Comparison of ENCODE assay signal across 28 cellular contexts in genomic region chr11:1858576-1858975, GRCh38. TPM values are rescaled to one million over a fixed set of nuclear protein-coding genes. Genes with fewer than 3 reads are reported as not detected.
A peak's percentile ranks its signal among the peaks of the same experiment; 100 is the strongest.
DNase-seq lines count a peak whose midpoint lies in the region; ATAC-seq and TF ChIP-seq lines count a peak whose summit lies in the region.
"Had no signal": no experiment of that assay in that cellular context is flagged by ENCODE, and none has a peak within 500 bp of the region (broad histone marks: within the 10 kb centered on the region; RNA-seq: fewer than 3 reads in every experiment).

No MANE protein-coding gene starts in this region.

- CTCF ChIA-PET in naive thymus-derived CD4-positive, alpha-beta T cell (lab: Charles Lee), result interaction anchor here (0.8 kb wide), 1 partner anchor 24 kb away, joined by 3 read pairs; no protein-coding TSS in a partner anchor

- H3K27ac ChIP-seq in naive thymus-derived CD4-positive, alpha-beta T cell (ENCODE audit: low read depth, low read length), result no peak overlapping the region
- H3K27ac ChIP-seq: 22Rv1, C4-2B, KMS-11, Peyer's patch, SJCRH30 had no signal

- no peak for ATAC-seq in T-helper 17 cell
- ATAC-seq in naive thymus-derived CD4-positive, alpha-beta T cell, result no peak
- no peak for ATAC-seq in stimulated activated effector memory CD8-positive, alpha-beta T cell treated with anti-CD3 and anti-CD28 coated beads, Interleukin-12 subunit alpha, Interleukin-12 subunit beta, amount 100 ng/mL, for 72 hours
- no peak for ATAC-seq in GM19023 (IDR thresholded peaks at IDR 0.05; ENCODE audit: unreplicated experiment)
- ATAC-seq: HCT116 had no signal

- no peaks in the 10 kb centered on the region for H3K27me3 Mint-ChIP-seq in activated naive CD8-positive, alpha-beta T cell
- no peaks in the 10 kb centered on the region for H3K27me3 Mint-ChIP-seq in activated naive CD8-positive, alpha-beta T cell treated with anti-CD3 and anti-CD28 coated beads for 36 hours
- H3K27me3 Mint-ChIP-seq in T-helper 17 cell, result no peaks in the 10 kb centered on the region
- H3K27me3 Mint-ChIP-seq in naive thymus-derived CD4-positive, alpha-beta T cell, result no peaks in the 10 kb centered on the region
- H3K27me3 Mint-ChIP-seq in glutamatergic neuron (ENCODE audit: unreplicated experiment), result no peaks in the 10 kb centered on the region

- peaks cover 0 to 35% (median 0%) of the 10 kb centered on the region in 3 experiments for H3K36me3 ChIP-seq in naive thymus-derived CD4-positive, alpha-beta T cell (ENCODE audit: control insufficient read depth in 2 of 3, insufficient read depth in 3 of 3, low read length in 3 of 3)
- H3K36me3 ChIP-seq: Peyer's patch, SJCRH30 had no signal

- H3K4me1 ChIP-seq in naive thymus-derived CD4-positive, alpha-beta T cell (ENCODE audit: control insufficient read depth in 2 of 2, insufficient read depth in 2 of 2, low read length in 2 of 2), result peaks cover 40 to 47% of the 10 kb centered on the region in 2 donors

- no peaks in the 10 kb centered on the region for H3K9me3 ChIP-seq in T-helper 17 cell (ENCODE audit: control insufficient read depth, low read length, poor library complexity, severe bottlenecking)
- H3K9me3 ChIP-seq in naive thymus-derived CD4-positive, alpha-beta T cell (ENCODE audit: control insufficient read depth in 2 of 3, low read length in 3 of 3), result no peaks in the 10 kb centered on the region
- H3K9me3 ChIP-seq: Peyer's patch, SJCRH30 had no signal

- peaks cover 36% of the 10 kb centered on the region for H3K4me1 Mint-ChIP-seq in activated naive CD8-positive, alpha-beta T cell (ENCODE audit: low read depth)
- H3K4me1 Mint-ChIP-seq in activated naive CD8-positive, alpha-beta T cell treated with anti-CD3 and anti-CD28 coated beads for 36 hours, result peaks cover 22% of the 10 kb centered on the region
- peaks cover 9% of the 10 kb centered on the region for H3K4me1 Mint-ChIP-seq in T-helper 17 cell
- peaks cover 8 to 32% (median 19%) of the 10 kb centered on the region in 7 donors for H3K4me1 Mint-ChIP-seq in naive thymus-derived CD4-positive, alpha-beta T cell
- H3K4me1 Mint-ChIP-seq in stimulated activated effector memory CD8-positive, alpha-beta T cell treated with anti-CD3 and anti-CD28 coated beads, Interleukin-12 subunit alpha, Interleukin-12 subunit beta, amount 100 ng/mL, for 72 hours, result peaks cover 17% of the 10 kb centered on the region
- peaks cover 3% of the 10 kb centered on the region for H3K4me1 Mint-ChIP-seq in glutamatergic neuron (ENCODE audit: low read depth, unreplicated experiment)

- H3K4me3 Mint-ChIP-seq in activated naive CD8-positive, alpha-beta T cell, result no peak overlapping the region
- no peak overlapping the region for H3K4me3 Mint-ChIP-seq in activated naive CD8-positive, alpha-beta T cell treated with anti-CD3 and anti-CD28 coated beads for 36 hours
- H3K4me3 Mint-ChIP-seq in T-helper 17 cell (peak overlapping the region; percentile 10), glutamatergic neuron (ENCODE audit: unreplicated experiment) (no peak overlapping the region)
- H3K4me3 Mint-ChIP-seq in naive thymus-derived CD4-positive, alpha-beta T cell, result peak overlapping the region in 2 of 10 donors; percentile 12 to 51
- peak overlapping the region; percentile 33 for H3K4me3 Mint-ChIP-seq in stimulated activated effector memory CD8-positive, alpha-beta T cell treated with anti-CD3 and anti-CD28 coated beads, Interleukin-12 subunit alpha, Interleukin-12 subunit beta, amount 100 ng/mL, for 72 hours

- no peak for DNase-seq in activated naive CD8-positive, alpha-beta T cell treated with anti-CD3 and anti-CD28 coated beads for 36 hours
- DNase-seq in T-helper 17 cell (no peak), kidney tubule cell (ENCODE audit: low spot score) (no peak), glutamatergic neuron (no peak)
- DNase-seq in naive thymus-derived CD4-positive, alpha-beta T cell, result no peak
- no peak for DNase-seq in stimulated activated effector memory CD8-positive, alpha-beta T cell treated with anti-CD3 and anti-CD28 coated beads, Interleukin-12 subunit alpha, Interleukin-12 subunit beta, amount 100 ng/mL, for 72 hours (ENCODE audit: low spot score in 2 of 2)
- DNase-seq: AML-193, COR-L47, DMS 273 treated with DMSO at 0.1 percent for 48 hours, DND-41, GOT3, IMR-90, NCI-H1092 treated with DMSO at 0.1 percent for 48 hours, NCI-H1436 treated with DMSO at 0.1 percent for 48 hours, NCI-H1930, NCI-H2227 treated with DMSO at 0.1 percent for 48 hours, NCI-H510A, NCI-H748 treated with DMSO at 0.1 percent for 48 hours, Peyer's patch, SJCRH30 had no signal

- no peaks in the 10 kb centered on the region for H3K36me3 Mint-ChIP-seq in activated naive CD8-positive, alpha-beta T cell
- H3K36me3 Mint-ChIP-seq in activated naive CD8-positive, alpha-beta T cell treated with anti-CD3 and anti-CD28 coated beads for 36 hours, result peaks cover 3% of the 10 kb centered on the region
- H3K36me3 Mint-ChIP-seq in T-helper 17 cell (ENCODE audit: low read depth), result no peaks in the 10 kb centered on the region
- H3K36me3 Mint-ChIP-seq in naive thymus-derived CD4-positive, alpha-beta T cell, result peaks cover 0 to 8% (median 0%) of the 10 kb centered on the region in 5 donors
- H3K36me3 Mint-ChIP-seq in stimulated activated effector memory CD8-positive, alpha-beta T cell treated with anti-CD3 and anti-CD28 coated beads, Interleukin-12 subunit alpha, Interleukin-12 subunit beta, amount 100 ng/mL, for 72 hours, result no peaks in the 10 kb centered on the region
- no peaks in the 10 kb centered on the region for H3K36me3 Mint-ChIP-seq in glutamatergic neuron (ENCODE audit: unreplicated experiment)

- no peaks in the 10 kb centered on the region for H3K9me3 Mint-ChIP-seq in activated naive CD8-positive, alpha-beta T cell (ENCODE audit: low read depth)
- no peaks in the 10 kb centered on the region for H3K9me3 Mint-ChIP-seq in activated naive CD8-positive, alpha-beta T cell treated with anti-CD3 and anti-CD28 coated beads for 36 hours
- no peaks in the 10 kb centered on the region for H3K9me3 Mint-ChIP-seq in naive thymus-derived CD4-positive, alpha-beta T cell
- no peaks in the 10 kb centered on the region for H3K9me3 Mint-ChIP-seq in stimulated activated effector memory CD8-positive, alpha-beta T cell treated with anti-CD3 and anti-CD28 coated beads, Interleukin-12 subunit alpha, Interleukin-12 subunit beta, amount 100 ng/mL, for 72 hours
- peaks cover 2% of the 10 kb centered on the region for H3K9me3 Mint-ChIP-seq in glutamatergic neuron (ENCODE audit: unreplicated experiment)

- H3K27me3 ChIP-seq in naive thymus-derived CD4-positive, alpha-beta T cell (ENCODE audit: control insufficient read depth in 2 of 2, insufficient read depth in 2 of 2, low read length in 2 of 2), result no peaks in the 10 kb centered on the region
- H3K27me3 ChIP-seq: Peyer's patch had no signal

- intact Hi-C loops in naive thymus-derived CD4-positive, alpha-beta T cell (cut with micrococcal nuclease), result loop anchor here in 1 of 2 donors (10.0 kb wide), 2 partner anchors 284 to 1036 kb away; partner anchors contain the start of gene DUSP8

- H3K27ac Mint-ChIP-seq in activated naive CD8-positive, alpha-beta T cell, result peak overlapping the region; percentile 41
- no peak overlapping the region for H3K27ac Mint-ChIP-seq in activated naive CD8-positive, alpha-beta T cell treated with anti-CD3 and anti-CD28 coated beads for 36 hours
- H3K27ac Mint-ChIP-seq in T-helper 17 cell, result peak overlapping the region; percentile 65
- H3K27ac Mint-ChIP-seq in naive thymus-derived CD4-positive, alpha-beta T cell, result peak overlapping the region in 5 of 9 donors; percentile 43 to 72 (median 54)
- H3K27ac Mint-ChIP-seq in stimulated activated effector memory CD8-positive, alpha-beta T cell treated with anti-CD3 and anti-CD28 coated beads, Interleukin-12 subunit alpha, Interleukin-12 subunit beta, amount 100 ng/mL, for 72 hours, result peak overlapping the region; percentile 96
- H3K27ac Mint-ChIP-seq in glutamatergic neuron (ENCODE audit: unreplicated experiment), result no peak overlapping the region

- POLR2A ChIA-PET in naive thymus-derived CD4-positive, alpha-beta T cell (lab: Charles Lee), result interaction anchor here (1.2 to 1.3 kb wide), 3 partner anchors 11 to 31 kb away, joined by 3 read pairs; no protein-coding TSS in a partner anchor

- TF ChIP-seq CTCF in glutamatergic neuron (IDR thresholded peaks at IDR 0.05; ENCODE audit: partially characterized antibody, unreplicated experiment), result no peak

- H3K4me3 ChIP-seq in naive thymus-derived CD4-positive, alpha-beta T cell (ENCODE audit: low read length), result no peak overlapping the region
- H3K4me3 ChIP-seq: Peyer's patch, SJCRH30 had no signal

RNA-seq across cellular contexts. Expression of gene LSP1, which starts 5.7 kb away (rescaled TPM):
- 100 to 1,000 TPM; 147 to 148 TPM for total RNA-seq in activated naive CD8-positive, alpha-beta T cell treated with anti-CD3 and anti-CD28 coated beads for 36 hours
- 100 to 1,000 TPM; 297 to 299 TPM for total RNA-seq in T-helper 17 cell
- total RNA-seq in naive thymus-derived CD4-positive, alpha-beta T cell, result 100 to 1,000 TPM; 248 to 578 (median 289) TPM
- polyA plus RNA-seq in naive thymus-derived CD4-positive, alpha-beta T cell, result 100 to 1,000 TPM; 295 to 394 TPM
- 2.5 TPM for total RNA-seq in glutamatergic neuron (ENCODE audit: unreplicated experiment)
- total RNA-seq: IMR-90 had no signal
- polyA plus RNA-seq: AG04450, IMR-90 had no signal

RNA-seq across cellular contexts. Expression of gene TNNI2, which starts 19.8 kb away (rescaled TPM):
- total RNA-seq in activated naive CD8-positive, alpha-beta T cell treated with anti-CD3 and anti-CD28 coated beads for 36 hours, result under 1 TPM in 1 of 2 experiments, not detected in 1; 0.31 TPM
- total RNA-seq in T-helper 17 cell, result not detected
- 1 to 10 TPM in 1 of 5 experiments, under 1 TPM in 1, not detected in 3; 0.61 to 8.8 TPM for total RNA-seq in naive thymus-derived CD4-positive, alpha-beta T cell
- polyA plus RNA-seq in naive thymus-derived CD4-positive, alpha-beta T cell, result under 1 TPM in 1 of 2 donors, not detected in 1; 0.46 TPM
- not detected for total RNA-seq in glutamatergic neuron (ENCODE audit: unreplicated experiment)
- total RNA-seq: IMR-90 had no signal
- polyA plus RNA-seq: AG04450, IMR-90 had no signal

RNA-seq across cellular contexts. Expression of gene SYT8, which starts 23.8 kb away (rescaled TPM):
- not detected for total RNA-seq in activated naive CD8-positive, alpha-beta T cell treated with anti-CD3 and anti-CD28 coated beads for 36 hours
- total RNA-seq in T-helper 17 cell (not detected), glutamatergic neuron (ENCODE audit: unreplicated experiment) (not detected)
- total RNA-seq in naive thymus-derived CD4-positive, alpha-beta T cell, result not detected
- polyA plus RNA-seq in naive thymus-derived CD4-positive, alpha-beta T cell, result not detected
- total RNA-seq: IMR-90, OCI-LY7 had no signal
- polyA plus RNA-seq: AG04450, IMR-90 had no signal

RNA-seq across cellular contexts. Expression of gene PRR33, which starts 33.1 kb away (rescaled TPM):
- total RNA-seq in activated naive CD8-positive, alpha-beta T cell treated with anti-CD3 and anti-CD28 coated beads for 36 hours, result under 1 TPM; 0.20 to 0.31 TPM
- total RNA-seq in T-helper 17 cell, result not detected
- total RNA-seq in naive thymus-derived CD4-positive, alpha-beta T cell, result under 1 TPM in 2 of 5 experiments, not detected in 3; 0.07 to 0.10 TPM
- under 1 TPM in 1 of 2 donors, not detected in 1; 0.17 TPM for polyA plus RNA-seq in naive thymus-derived CD4-positive, alpha-beta T cell
- total RNA-seq in glutamatergic neuron (ENCODE audit: unreplicated experiment), result not detected
- total RNA-seq: IMR-90, OCI-LY7, Peyer's patch had no signal
- polyA plus RNA-seq: AG04450, IMR-90 had no signal

Comparison
In these comparisons a context has a peak if more than half of its experiments do, and no peak if none do; other contexts are left out.
1. H3K27ac Mint-ChIP-seq: peak in activated naive CD8-positive, alpha-beta T cell (single experiment), T-helper 17 cell (single experiment), naive thymus-derived CD4-positive, alpha-beta T cell (5 of 9) and stimulated activated effector memory CD8-positive, alpha-beta T cell treated with anti-CD3 and anti-CD28 coated beads, Interleukin-12 subunit alpha, Interleukin-12 subunit beta, amount 100 ng/mL, for 72 hours (single experiment); none in activated naive CD8-positive, alpha-beta T cell treated with anti-CD3 and anti-CD28 coated beads for 36 hours (single experiment) and glutamatergic neuron (single experiment).
2. H3K4me3 Mint-ChIP-seq: peak in T-helper 17 cell (single experiment) and stimulated activated effector memory CD8-positive, alpha-beta T cell treated with anti-CD3 and anti-CD28 coated beads, Interleukin-12 subunit alpha, Interleukin-12 subunit beta, amount 100 ng/mL, for 72 hours (single experiment); none in activated naive CD8-positive, alpha-beta T cell (single experiment), activated naive CD8-positive, alpha-beta T cell treated with anti-CD3 and anti-CD28 coated beads for 36 hours (single experiment) and glutamatergic neuron (single experiment).
3. RNA of gene LSP1, which starts 5.7 kb away (total RNA-seq): 297 to 299 TPM in T-helper 17 cell, 248 to 578 TPM in naive thymus-derived CD4-positive, alpha-beta T cell and 147 to 148 TPM in activated naive CD8-positive, alpha-beta T cell treated with anti-CD3 and anti-CD28 coated beads for 36 hours; 2.5 TPM in glutamatergic neuron (single experiment); every median in the first group is over 10 times any median in the second.